ENCODE assay signal across 11 cellular contexts in the genomic region with DNA sequence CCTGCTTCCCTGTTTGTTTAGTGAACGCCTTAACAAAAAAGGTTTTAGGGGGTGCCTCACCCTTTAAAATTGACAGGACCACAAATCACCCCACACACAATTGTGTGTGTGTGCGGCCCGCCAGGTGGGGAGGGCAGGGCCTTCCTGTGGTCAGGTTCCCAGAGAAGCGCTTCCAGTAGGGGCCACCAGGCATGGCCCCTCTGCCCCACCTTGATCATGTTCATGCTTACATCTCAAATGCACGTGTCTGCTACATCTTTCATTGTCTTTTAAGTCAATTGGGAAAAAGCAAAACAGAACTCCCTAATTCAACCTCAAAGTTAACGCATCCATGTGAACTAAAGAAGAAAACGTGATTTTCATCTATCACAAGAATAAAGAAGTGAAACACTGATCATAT.
DNase-seq lines count a peak whose midpoint lies in the region; ATAC-seq and TF ChIP-seq lines count a peak whose summit lies in the region.
"Had no signal": no experiment of that assay in that cellular context is flagged by ENCODE, and none has a peak within 500 bp of the region (broad histone marks: within the 10 kb centered on the region; RNA-seq: fewer than 3 reads in every experiment).

No MANE protein-coding gene starts in this region.

- H4K20me1 ChIP-seq in DOHH2 (ENCODE audit: control insufficient read depth, insufficient read depth, low read depth, low read length): no peaks in the 10 kb centered on the region

- H3K36me3 Mint-ChIP-seq in activated CD8-positive, alpha-beta T cell treated with anti-CD3 and anti-CD28 coated beads for 36 hours (ENCODE audit: low read depth): no peaks in the 10 kb centered on the region

- peak overlapping the region; percentile 95 for H3K4me2 ChIP-seq in DOHH2 (ENCODE audit: low read length)

- H3K9me3 ChIP-seq in DOHH2 (ENCODE audit: control insufficient read depth, insufficient read depth, low read length): peaks cover 7% of the 10 kb centered on the region; the same call in 1 of the 2 replicates
- no peaks in the 10 kb centered on the region for H3K9me3 ChIP-seq in testis
- H3K9me3 ChIP-seq in body of pancreas: no peaks in the 10 kb centered on the region

- TF ChIP-seq POLR2A in testis (IDR thresholded peaks at IDR 0.05) (no peak), body of pancreas (IDR thresholded peaks at IDR 0.05) (no peak)

- TF ChIP-seq CTCF in DOHH2 (IDR thresholded peaks at IDR 0.05; ENCODE audit: low read depth, low read length, poor library complexity, severe bottlenecking) (peak; percentile 9), testis (IDR thresholded peaks at IDR 0.05) (no peak), body of pancreas (IDR thresholded peaks at IDR 0.05) (no peak)
- no peak for TF ChIP-seq CTCF in activated CD8-positive, alpha-beta T cell treated with anti-CD3 and anti-CD28 coated beads for 36 hours (IDR thresholded peaks at IDR 0.05)

- H3F3A ChIP-seq in DOHH2 (ENCODE audit: control insufficient read depth, insufficient read depth): peaks cover 44% of the 10 kb centered on the region

- POLR2A ChIA-PET in activated CD8-positive, alpha-beta T cell treated with anti-CD3 and anti-CD28 coated beads for 36 hours (lab: Charles Lee): no interaction called here

- H3K9me2 ChIP-seq in DOHH2 (replicated peaks; ENCODE audit: control insufficient read depth, low read length): no peaks in the 10 kb centered on the region

- H3K4me3 ChIP-seq in DOHH2 (ENCODE audit: low read length): peak overlapping the region; percentile 78
- no peak overlapping the region for H3K4me3 ChIP-seq in testis
- no peak overlapping the region for H3K4me3 ChIP-seq in body of pancreas

- peak overlapping the region; percentile 98 for H3K27ac ChIP-seq in DOHH2 (ENCODE audit: low read depth, low read length)
- no peak overlapping the region for H3K27ac ChIP-seq in testis
- H3K27ac ChIP-seq in body of pancreas: no peak overlapping the region

- no peaks in the 10 kb centered on the region for H3K27me3 Mint-ChIP-seq in activated CD8-positive, alpha-beta T cell treated with anti-CD3 and anti-CD28 coated beads for 36 hours

- in situ Hi-C loops in KBM-7 (cut with MboI; ENCODE audit: low pct_unique_long_range_greater_than_20kb, low sequenced_read_pairs): no loop called here

- intact Hi-C loops in activated CD8-positive, alpha-beta T cell treated with anti-CD3 and anti-CD28 coated beads for 36 hours (cut with micrococcal nuclease): no loop called here
- intact Hi-C loops in testis (cut with DNase I; ENCODE audit: low total_unique reads) (no loop called here), body of pancreas (cut with DNase I) (no loop called here)

- DNase-seq in activated CD8-positive, alpha-beta T cell treated with anti-CD3 and anti-CD28 coated beads for 36 hours: no peak
- no peak for DNase-seq in hippocampal formation (lab: John Stamatoyannopoulos, UW)
- no peak for DNase-seq in testis
- DNase-seq in KBM-7: no peak
- no peak for DNase-seq in body of pancreas
- DNase-seq: amniotic stem cell, NCI-H510A, nucleus accumbens had no signal

- H3K79me2 ChIP-seq in DOHH2 (ENCODE audit: control insufficient read depth, low read length): peaks cover 15% of the 10 kb centered on the region

- H3K4me1 ChIP-seq in DOHH2 (ENCODE audit: control insufficient read depth, low read length) (peaks cover 96% of the 10 kb centered on the region), testis (no peaks in the 10 kb centered on the region), body of pancreas (no peaks in the 10 kb centered on the region)

- CTCF ChIA-PET in activated CD8-positive, alpha-beta T cell treated with anti-CD3 and anti-CD28 coated beads for 36 hours (lab: Charles Lee): no interaction called here

- ATAC-seq in GM19351 (IDR thresholded peaks at IDR 0.05; ENCODE audit: unreplicated experiment): peak; percentile 29
- peak; percentile 16 for ATAC-seq in HG03064 (IDR thresholded peaks at IDR 0.05; ENCODE audit: low read depth, unreplicated experiment)
- no peak for ATAC-seq in activated CD8-positive, alpha-beta T cell treated with anti-CD3 and anti-CD28 coated beads for 36 hours
- ATAC-seq in body of pancreas: no peak

- peaks cover 28% of the 10 kb centered on the region for H3K4me1 Mint-ChIP-seq in activated CD8-positive, alpha-beta T cell treated with anti-CD3 and anti-CD28 coated beads for 36 hours (ENCODE audit: low read depth)

- no peaks in the 10 kb centered on the region for H3K9me3 Mint-ChIP-seq in activated CD8-positive, alpha-beta T cell treated with anti-CD3 and anti-CD28 coated beads for 36 hours

- WGBS in testis, 2 donors: 72 to 82% methylated on average over 7 of the region's 7 CpGs
- WGBS in body of pancreas, 2 donors: 38 to 60% methylated on average over 7 of the region's 7 CpGs

- H3K27me3 ChIP-seq in DOHH2 (ENCODE audit: control insufficient read depth, low read length) (no peaks in the 10 kb centered on the region), testis (no peaks in the 10 kb centered on the region), body of pancreas (no peaks in the 10 kb centered on the region)

- no peak overlapping the region for H3K4me3 Mint-ChIP-seq in activated CD8-positive, alpha-beta T cell treated with anti-CD3 and anti-CD28 coated beads for 36 hours

- peaks cover 10% of the 10 kb centered on the region for H3K36me3 ChIP-seq in DOHH2 (ENCODE audit: control insufficient read depth, low read length)
- no peaks in the 10 kb centered on the region for H3K36me3 ChIP-seq in testis (ENCODE audit: low read depth, missing control alignments)
- H3K36me3 ChIP-seq in body of pancreas (replicated peaks in 1 of 2; ENCODE audit: insufficient read depth in 1 of 2, low read depth in 2 of 2): no peaks in the 10 kb centered on the region

- H3K27ac Mint-ChIP-seq in activated CD8-positive, alpha-beta T cell treated with anti-CD3 and anti-CD28 coated beads for 36 hours: peak overlapping the region; percentile 90

Comparison
In these comparisons a context has a peak if more than half of its experiments do, and no peak if none do; other contexts are left out.
1. ATAC-seq: peak in GM19351 (single experiment) and HG03064 (single experiment); none in activated CD8-positive, alpha-beta T cell treated with anti-CD3 and anti-CD28 coated beads for 36 hours (single experiment) and body of pancreas (single experiment).